6 cellular contexts compared by ENCODE assay signal in the genomic region with DNA sequence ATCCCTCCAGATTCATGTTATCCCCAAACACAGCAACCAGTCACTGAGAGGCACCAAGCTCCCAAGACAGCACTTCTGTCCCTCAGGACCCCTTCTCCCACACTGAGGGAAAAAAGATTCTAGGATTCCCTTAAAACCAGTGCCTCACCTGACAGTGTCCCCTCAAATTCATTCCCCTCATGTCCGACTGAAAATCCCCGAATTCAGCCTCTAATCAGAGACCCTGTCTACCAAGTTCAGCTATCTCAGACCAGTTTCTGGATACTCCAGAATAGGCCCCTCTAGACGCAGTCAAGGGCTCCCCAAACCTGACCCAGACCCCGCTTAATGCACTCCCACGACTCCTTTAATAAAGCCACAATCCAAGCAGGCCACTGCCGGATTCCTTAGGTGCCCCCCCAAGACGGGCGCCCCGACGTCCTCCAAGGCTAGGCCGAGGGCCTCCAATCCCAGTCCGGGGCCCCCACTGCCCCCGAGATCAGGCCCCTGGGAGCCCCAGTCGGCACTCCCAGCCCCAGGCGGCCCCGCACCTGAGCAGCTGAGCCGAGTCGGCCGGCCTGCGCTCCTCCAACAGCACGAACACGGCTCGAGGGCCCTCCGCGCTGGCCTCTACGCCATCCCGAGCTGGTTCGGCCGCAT. TPM values are rescaled to one million over a fixed set of nuclear protein-coding genes. Genes with fewer than 3 reads are reported as not detected.
DNase-seq lines count a peak whose midpoint lies in the region; ATAC-seq, FAIRE-seq and TF ChIP-seq lines count a peak whose summit lies in the region.

No MANE protein-coding gene starts in this region.

- H3K9me3 Mint-ChIP-seq in activated T-helper 17 cell treated with anti-CD3 and anti-CD28 coated beads, Interleukin-2, amount 50 U/mL, for 72 hours, result no peaks in the 10 kb centered on the region

- peak overlapping the region; percentile 81 to 87 for H3K4me3 ChIP-seq in mesenchymal stem cell (ENCODE audit: insufficient read depth in 1 of 2, low read depth in 1 of 2, low read length in 2 of 2)

- H2AK5ac ChIP-seq in mesenchymal stem cell (ENCODE audit: low read length, severe bottlenecking), result no peak overlapping the region

- peak overlapping the region; percentile 75 for H4K91ac ChIP-seq in mesenchymal stem cell (ENCODE audit: low read length)

- peak overlapping the region in 1 of 2 experiments; percentile 93 for H3K14ac ChIP-seq in mesenchymal stem cell (ENCODE audit: low read length in 2 of 2)

- no peak for ATAC-seq in activated T-helper 17 cell treated with anti-CD3 and anti-CD28 coated beads, Interleukin-2, amount 50 U/mL, for 72 hours (replicated peaks)
- no peak for ATAC-seq in HG03439 (IDR thresholded peaks at IDR 0.05; ENCODE audit: unreplicated experiment)

- H3K36me3 Mint-ChIP-seq in activated T-helper 17 cell treated with anti-CD3 and anti-CD28 coated beads, Interleukin-2, amount 50 U/mL, for 72 hours (ENCODE audit: low read depth), result peaks cover 42% of the 10 kb centered on the region

- peaks cover 0 to 4% of the 10 kb centered on the region in 2 experiments for H3K27me3 ChIP-seq in mesenchymal stem cell (ENCODE audit: control insufficient read depth in 1 of 2, insufficient read depth in 1 of 2, low read length in 2 of 2)

- no peaks in the 10 kb centered on the region for H3K27me3 Mint-ChIP-seq in activated T-helper 17 cell treated with anti-CD3 and anti-CD28 coated beads, Interleukin-2, amount 50 U/mL, for 72 hours

- H2AFZ ChIP-seq in mesenchymal stem cell (ENCODE audit: low read depth, low read length), result no peak overlapping the region

- H2BK12ac ChIP-seq in mesenchymal stem cell (ENCODE audit: low read length in 2 of 2), result peak overlapping the region in 1 of 2 experiments; percentile 52

- no peaks in the 10 kb centered on the region for H3K79me1 ChIP-seq in mesenchymal stem cell (replicated peaks; ENCODE audit: low read length, poor library complexity, severe bottlenecking)

- peaks cover 10% of the 10 kb centered on the region for H3K4me1 ChIP-seq in mesenchymal stem cell (ENCODE audit: control insufficient read depth, insufficient read depth, low read depth, low read length)

- H3K4me1 Mint-ChIP-seq in activated T-helper 17 cell treated with anti-CD3 and anti-CD28 coated beads, Interleukin-2, amount 50 U/mL, for 72 hours, result peaks cover 5% of the 10 kb centered on the region

- POLR2A ChIA-PET in HEK293T (lab: Yijun Ruan, JAX), result interaction anchor here (0.6 to 3.7 kb wide), 10 partner anchors 10 to 305 kb away, joined by 3 to 19 read pairs (median 4); partner anchors contain the start of genes GRIPAP1, OTUD5, PQBP1 and TIMM17B

- peak overlapping the region in 1 of 2 experiments; percentile 93 for H3K4ac ChIP-seq in mesenchymal stem cell (ENCODE audit: low read depth in 1 of 2, low read length in 2 of 2)

- H3K27ac ChIP-seq in mesenchymal stem cell (ENCODE audit: low read length, poor library complexity, severe bottlenecking), result peak overlapping the region; percentile 90

- peak overlapping the region; percentile 77 for H2BK120ac ChIP-seq in mesenchymal stem cell (ENCODE audit: low read depth, low read length)

- H3K36me3 ChIP-seq in mesenchymal stem cell (ENCODE audit: control insufficient read depth in 1 of 2, insufficient read depth in 2 of 2, low read depth in 1 of 2, low read length in 2 of 2), result peaks cover 15 to 20% of the 10 kb centered on the region in 2 experiments

- peak overlapping the region; percentile 26 to 98 for H3K18ac ChIP-seq in mesenchymal stem cell (ENCODE audit: low read depth in 1 of 2, low read length in 2 of 2)

- WGBS in mesenchymal stem cell, result 0% methylated on average over 5 of the region's 29 CpGs

- peak overlapping the region; percentile 93 for H3K27ac Mint-ChIP-seq in activated T-helper 17 cell treated with anti-CD3 and anti-CD28 coated beads, Interleukin-2, amount 50 U/mL, for 72 hours

- DNase-seq in HEK293T (ENCODE audit: extremely low spot score) (peak; percentile 28), mesenchymal stem cell (no peak), NCI-H1694 (lab: John Stamatoyannopoulos, UW) (no peak), urothelium cell line (ENCODE audit: low spot score) (no peak)

- peak overlapping the region; percentile 67 for H3K4me2 ChIP-seq in mesenchymal stem cell (ENCODE audit: low read length, poor library complexity, severe bottlenecking)

- H2BK15ac ChIP-seq in mesenchymal stem cell (ENCODE audit: low read depth, poor library complexity, severe bottlenecking), result no peak overlapping the region

- H3K9me3 ChIP-seq in mesenchymal stem cell (ENCODE audit: control insufficient read depth, low read length), result no peaks in the 10 kb centered on the region

- H3K4me3 Mint-ChIP-seq in activated T-helper 17 cell treated with anti-CD3 and anti-CD28 coated beads, Interleukin-2, amount 50 U/mL, for 72 hours, result peak overlapping the region; percentile 96

- H4K8ac ChIP-seq in mesenchymal stem cell (ENCODE audit: low read length), result peak overlapping the region; percentile 82

- H3K9ac ChIP-seq in mesenchymal stem cell (ENCODE audit: low read length), result peak overlapping the region; percentile 93

- H3K23ac ChIP-seq in mesenchymal stem cell (ENCODE audit: low read length in 2 of 2), result no peak overlapping the region

- H2BK5ac ChIP-seq in mesenchymal stem cell (ENCODE audit: low read depth, low read length, poor library complexity, severe bottlenecking), result peak overlapping the region; percentile 94

- CTCF ChIA-PET in HEK293T (lab: Yijun Ruan, JAX), result interaction anchor here (0.6 to 0.7 kb wide), 2 partner anchors 70 to 412 kb away, joined by 3 to 5 read pairs; partner anchors contain the start of gene KCND1

- no peak for FAIRE-seq in urothelium cell line (lab: Jason Lieb, UNC)

TF ChIP-seq in HEK293T, 16 proteins besides CTCF, POLR2A, EP300 and RAD21:
- TF ChIP-seq SP1 (IDR thresholded peaks at IDR 0.05), result no peak
- no peak for TF ChIP-seq FOXM1 (IDR thresholded peaks at IDR 0.05; ENCODE audit: borderline replicate concordance)
- no peak for TF ChIP-seq L3MBTL2 (conservative IDR thresholded peaks at IDR 0.05)
- no peak for TF ChIP-seq ARNT (IDR thresholded peaks at IDR 0.05)
- TF ChIP-seq PKNOX1 (IDR thresholded peaks at IDR 0.05), result no peak
- TF ChIP-seq SUZ12 (IDR thresholded peaks at IDR 0.05), result no peak
- TF ChIP-seq HDGF (IDR thresholded peaks at IDR 0.05; ENCODE audit: borderline replicate concordance), result no peak
- TF ChIP-seq NFRKB (IDR thresholded peaks at IDR 0.05), result no peak
- TF ChIP-seq BHLHE40 (IDR thresholded peaks at IDR 0.05; ENCODE audit: borderline replicate concordance), result no peak
- TF ChIP-seq FOXK2 (IDR thresholded peaks at IDR 0.05), result no peak
- no peak for TF ChIP-seq ELF4 (IDR thresholded peaks at IDR 0.05)
- no peak for TF ChIP-seq ZNF384 (IDR thresholded peaks at IDR 0.05)
- no peak for TF ChIP-seq CTBP1 (IDR thresholded peaks at IDR 0.05; ENCODE audit: borderline replicate concordance)
- no peak for TF ChIP-seq LEF1 (IDR thresholded peaks at IDR 0.05; ENCODE audit: borderline replicate concordance)
- TF ChIP-seq TARDBP (IDR thresholded peaks at IDR 0.05), result no peak
- no peak for TF ChIP-seq FOXA1 (IDR thresholded peaks at IDR 0.05)
TF ChIP-seq in HEK293T: peak in this region for 0.

RNA-seq across cellular contexts. Expression of gene TFE3, which starts 0.5 kb away (rescaled TPM):
- total RNA-seq in activated T-helper 17 cell treated with anti-CD3 and anti-CD28 coated beads, Interleukin-2, amount 50 U/mL, for 72 hours, result 10 to 100 TPM; 35.0 to 38.9 TPM
- polyA plus RNA-seq in mesenchymal stem cell (2013, experiment 1 of 2), result 50.6 TPM
- polyA plus RNA-seq in mesenchymal stem cell (2013, experiment 2 of 2), result 49.6 TPM

RNA-seq across cellular contexts. Expression of gene CCDC120, which starts 16.1 kb away (rescaled TPM):
- total RNA-seq in activated T-helper 17 cell treated with anti-CD3 and anti-CD28 coated beads, Interleukin-2, amount 50 U/mL, for 72 hours, result 1 to 10 TPM; 6.9 to 7.3 TPM
- polyA plus RNA-seq in mesenchymal stem cell (2013, experiment 1 of 2), result 4.3 TPM
- 4.0 TPM for polyA plus RNA-seq in mesenchymal stem cell (2013, experiment 2 of 2)

RNA-seq across cellular contexts. Expression of gene PRAF2, which starts 31.1 kb away (rescaled TPM):
- total RNA-seq in activated T-helper 17 cell treated with anti-CD3 and anti-CD28 coated beads, Interleukin-2, amount 50 U/mL, for 72 hours, result 10 to 100 TPM; 14.3 to 21.7 TPM
- 124 TPM for polyA plus RNA-seq in mesenchymal stem cell (2013, experiment 1 of 2)
- 128 TPM for polyA plus RNA-seq in mesenchymal stem cell (2013, experiment 2 of 2)

RNA-seq across cellular contexts. Expression of gene WDR45, which starts 37.0 kb away (rescaled TPM):
- 10 to 100 TPM; 40.6 to 44.5 TPM for total RNA-seq in activated T-helper 17 cell treated with anti-CD3 and anti-CD28 coated beads, Interleukin-2, amount 50 U/mL, for 72 hours
- 55.5 TPM for polyA plus RNA-seq in mesenchymal stem cell (2013, experiment 1 of 2)
- polyA plus RNA-seq in mesenchymal stem cell (2013, experiment 2 of 2), result 52.6 TPM

RNA-seq across cellular contexts. Expression of gene GRIPAP1, which starts 40.6 kb away (rescaled TPM):
- total RNA-seq in activated T-helper 17 cell treated with anti-CD3 and anti-CD28 coated beads, Interleukin-2, amount 50 U/mL, for 72 hours, result 100 to 1,000 TPM in 1 of 2 donors, 10 to 100 TPM in 1; 88.0 to 126 TPM
- polyA plus RNA-seq in mesenchymal stem cell (2013, experiment 1 of 2), result 14.9 TPM
- 14.8 TPM for polyA plus RNA-seq in mesenchymal stem cell (2013, experiment 2 of 2)
